9 cellular contexts compared by ENCODE assay signal in genomic region chr10:79025113-79025832, GRCh38. TPM values are rescaled to one million over a fixed set of nuclear protein-coding genes. Genes with fewer than 3 reads are reported as not detected.
DNase-seq lines count a peak whose midpoint lies in the region; ATAC-seq and TF ChIP-seq lines count a peak whose summit lies in the region.
"Had no signal": no experiment of that assay in that cellular context is flagged by ENCODE, and none has a peak within 500 bp of the region (broad histone marks: within the 10 kb centered on the region; RNA-seq: fewer than 3 reads in every experiment).

No MANE protein-coding gene starts in this region.

- H3K4me3 ChIP-seq in CD8-positive, alpha-beta T cell (ENCODE audit: low read depth, low read length), result no peak overlapping the region
- no peak overlapping the region for H3K4me3 ChIP-seq in trophoblast cell (ENCODE audit: low read depth, low read length)

- H4K8ac ChIP-seq in trophoblast cell (ENCODE audit: low read depth, low read length), result no peak overlapping the region

- H3K27me3 Mint-ChIP-seq in CD8-positive, alpha-beta T cell (ENCODE audit: low read depth), result no peaks in the 10 kb centered on the region
- peaks cover 5% of the 10 kb centered on the region for H3K27me3 Mint-ChIP-seq in chondrocyte (ENCODE audit: low read depth)

- TF ChIP-seq CTCF in CD8-positive, alpha-beta T cell (IDR thresholded peaks at IDR 0.05), result no peak
- TF ChIP-seq CTCF in chondrocyte (IDR thresholded peaks at IDR 0.05), result no peak

- H3K23ac ChIP-seq in trophoblast cell (ENCODE audit: low read length), result no peak overlapping the region

- H2AFZ ChIP-seq in trophoblast cell (ENCODE audit: insufficient read depth, low read length, poor library complexity), result no peak overlapping the region

- H3K14ac ChIP-seq in trophoblast cell (ENCODE audit: low read length), result no peak overlapping the region

- no peak overlapping the region for H3K27ac ChIP-seq in CD8-positive, alpha-beta T cell (ENCODE audit: low read depth, low read length)
- H3K27ac ChIP-seq in trophoblast cell (ENCODE audit: low read depth, low read length), result no peak overlapping the region

- H3K4ac ChIP-seq in trophoblast cell (ENCODE audit: low read depth, low read length), result no peak overlapping the region

- peaks cover 51% of the 10 kb centered on the region for H3K4me1 ChIP-seq in CD8-positive, alpha-beta T cell (ENCODE audit: insufficient read depth, low read length)
- H3K4me1 ChIP-seq in trophoblast cell (ENCODE audit: control insufficient read depth in 1 of 2, insufficient read depth in 2 of 2, low read length in 2 of 2), result peaks cover 2 to 3% of the 10 kb centered on the region in 2 experiments

- CTCF ChIA-PET in CD8-positive, alpha-beta T cell (lab: Charles Lee), result interaction anchor here (0.7 to 1.1 kb wide), 3 partner anchors 10 to 42 kb away, joined by 3 read pairs; no protein-coding TSS in a partner anchor

- H2BK120ac ChIP-seq in trophoblast cell (ENCODE audit: insufficient read depth, low read length, poor library complexity), result no peak overlapping the region

- H3K9me3 Mint-ChIP-seq in CD8-positive, alpha-beta T cell, result no peaks in the 10 kb centered on the region
- H3K9me3 Mint-ChIP-seq in chondrocyte (ENCODE audit: low read depth), result no peaks in the 10 kb centered on the region

- H4K12ac ChIP-seq in trophoblast cell (ENCODE audit: low read depth, low read length), result no peak overlapping the region

- H3K4me1 Mint-ChIP-seq in CD8-positive, alpha-beta T cell (ENCODE audit: low read depth), result peaks cover 46% of the 10 kb centered on the region
- no peaks in the 10 kb centered on the region for H3K4me1 Mint-ChIP-seq in chondrocyte (ENCODE audit: low read depth)

- no peaks in the 10 kb centered on the region for H3K9me3 ChIP-seq in CD8-positive, alpha-beta T cell (ENCODE audit: low read length)
- H3K9me3 ChIP-seq in trophoblast cell (ENCODE audit: insufficient read depth, low read depth, low read length), result no peaks in the 10 kb centered on the region

- no peaks in the 10 kb centered on the region for H3K36me3 Mint-ChIP-seq in CD8-positive, alpha-beta T cell
- no peaks in the 10 kb centered on the region for H3K36me3 Mint-ChIP-seq in chondrocyte (ENCODE audit: low read depth)

- no peak overlapping the region for H3K9ac ChIP-seq in trophoblast cell (ENCODE audit: low read length)

- H2BK5ac ChIP-seq in trophoblast cell (ENCODE audit: low read depth, low read length, poor library complexity), result no peak overlapping the region

- POLR2A ChIA-PET in CD8-positive, alpha-beta T cell (lab: Charles Lee), result interaction anchor here (0.6 to 1.9 kb wide), 3 partner anchors 11 to 23 kb away, joined by 3 to 8 read pairs (median 3); no protein-coding TSS in a partner anchor

- H2AK5ac ChIP-seq in trophoblast cell (ENCODE audit: low read length), result no peak overlapping the region

- no peak overlapping the region for H2BK12ac ChIP-seq in trophoblast cell (ENCODE audit: low read length)

- intact Hi-C loops in CD8-positive, alpha-beta T cell (cut with DNase I, micrococcal nuclease), result loop anchor here in 1 of 2 experiments (2.0 to 5.0 kb wide), 2 partner anchors 24 to 53 kb away; no protein-coding TSS in a partner anchor

- peak overlapping the region; percentile 50 for H3K27ac Mint-ChIP-seq in CD8-positive, alpha-beta T cell
- no peak overlapping the region for H3K27ac Mint-ChIP-seq in chondrocyte (ENCODE audit: unreplicated experiment)

- peak; percentile 48 to 82 (median 63) for DNase-seq in CD8-positive, alpha-beta T cell
- peak; percentile 97 for DNase-seq in SK-N-DZ (ENCODE audit: low spot score)
- peak; percentile 75 for DNase-seq in chondrocyte (ENCODE audit: low spot score)
- peak; percentile 38 for DNase-seq in occipital lobe (lab: John Stamatoyannopoulos, UW)
- no peak for DNase-seq in T1000 (lab: John Stamatoyannopoulos, UW)
- no peak for DNase-seq in ecto neural progenitor cell (ENCODE audit: low spot score)
- no peak for DNase-seq in trophoblast cell
- DNase-seq: DMS79 treated with DMSO at 0.1 percent for 48 hours had no signal

- WGBS in trophoblast cell (ENCODE audit: extremely low coverage, insufficient coverage, insufficient read length), result no CpG with 5 or more reads among the region's 23 CpGs

- no peaks in the 10 kb centered on the region for H3K79me1 ChIP-seq in trophoblast cell (ENCODE audit: low read length)

- H3K36me3 ChIP-seq in CD8-positive, alpha-beta T cell (ENCODE audit: insufficient read depth, low read length), result no peaks in the 10 kb centered on the region
- H3K36me3 ChIP-seq in trophoblast cell (ENCODE audit: control insufficient read depth in 1 of 2, insufficient read depth in 2 of 2, low read length in 2 of 2), result no peaks in the 10 kb centered on the region

- peak overlapping the region; percentile 55 for H3K4me3 Mint-ChIP-seq in CD8-positive, alpha-beta T cell
- H3K4me3 Mint-ChIP-seq in chondrocyte (ENCODE audit: unreplicated experiment), result no peak overlapping the region

- H3K27me3 ChIP-seq in CD8-positive, alpha-beta T cell (ENCODE audit: insufficient read depth, low read length), result no peaks in the 10 kb centered on the region
- H3K27me3 ChIP-seq in trophoblast cell (ENCODE audit: insufficient read depth, low read length), result no peaks in the 10 kb centered on the region

- no peak overlapping the region for H3K4me2 ChIP-seq in trophoblast cell (ENCODE audit: low read length)

- ATAC-seq in CD8-positive, alpha-beta T cell, result peak; percentile 70
- no peak for ATAC-seq in GM19023 (IDR thresholded peaks at IDR 0.05; ENCODE audit: unreplicated experiment)

- no peak overlapping the region for H4K91ac ChIP-seq in trophoblast cell (ENCODE audit: low read depth, low read length)

- no peaks in the 10 kb centered on the region for H3K79me2 ChIP-seq in trophoblast cell (ENCODE audit: control insufficient read depth, insufficient read depth, low read length, poor library complexity)

- no peak overlapping the region for H3K18ac ChIP-seq in trophoblast cell (ENCODE audit: low read length)

RNA-seq across cellular contexts. Expression of gene ZMIZ1, which starts 43.5 kb away (rescaled TPM):
- total RNA-seq in CD8-positive, alpha-beta T cell, result 10 to 100 TPM; 10.1 to 10.8 TPM
- polyA plus RNA-seq in SK-N-DZ (2014; cell fraction: cytosol; rRNA removed), result 59.1 and 66.8 TPM in 2 replicates
- 30.6 and 71.5 TPM in 2 replicates for polyA plus RNA-seq in SK-N-DZ (2014; cell fraction: nucleus; rRNA removed)
- total RNA-seq in chondrocyte (46.2 to 74.6 TPM (median 48.7 TPM) in 3 replicates), occipital lobe (29.5 TPM)
- polyA plus RNA-seq in trophoblast cell (2013), result 52.4 and 54.3 TPM in 2 replicates

Comparison
In these comparisons a context has a peak if more than half of its experiments do, and no peak if none do; other contexts are left out.
1. DNase-seq: peak in CD8-positive, alpha-beta T cell (7 of 7), SK-N-DZ (single experiment), chondrocyte (single experiment) and occipital lobe (single experiment); none in T1000 (single experiment), ecto neural progenitor cell (single experiment) and trophoblast cell (0 of 2).